27 cellular contexts compared by ENCODE assay signal in genomic region chr12:116804051-116804450, GRCh38.
DNase-seq lines count a peak whose midpoint lies in the region; ATAC-seq and TF ChIP-seq lines count a peak whose summit lies in the region.
"Had no signal": no experiment of that assay in that cellular context is flagged by ENCODE, and none has a peak within 500 bp of the region (broad histone marks: within the 10 kb centered on the region; RNA-seq: fewer than 3 reads in every experiment).

No MANE protein-coding gene starts in this region.

- H3K27me3 Mint-ChIP-seq in naive B cell, result no peaks in the 10 kb centered on the region
- H3K27me3 Mint-ChIP-seq: T-helper 17 cell had no signal

- no peak overlapping the region for H3K4me3 ChIP-seq in BLaER1 treated with 17β-estradiol and CSF1 and Interleukin-3, amounts not matched to agents 10 nM and 100 nM
- H3K4me3 ChIP-seq: HAP-1, Peyer's patch had no signal

- peak overlapping the region in 5 of 11 experiments; percentile 1 to 77 (median 66); a peak in 9 of 22 replicates for H3K9ac ChIP-seq in BLaER1 treated with 17β-estradiol and CSF1 and Interleukin-3, amounts not matched to agents 10 nM and 100 nM
- H3K9ac ChIP-seq: KMS-11, SK-N-SH had no signal

- no peaks in the 10 kb centered on the region for H4K20me1 ChIP-seq in BLaER1 treated with 17β-estradiol and CSF1 and Interleukin-3, amounts not matched to agents 10 nM and 100 nM

- H3K9me3 ChIP-seq in BLaER1 treated with 17β-estradiol and CSF1 and Interleukin-3, amounts not matched to agents 10 nM and 100 nM (replicated peaks in 1 of 11), result peaks cover 10 to 19% (median 14%) of the 10 kb centered on the region in 11 experiments
- peaks cover 13% of the 10 kb centered on the region for H3K9me3 ChIP-seq in KOPT-K1 (ENCODE audit: insufficient read depth, low read length, poor library complexity, severe bottlenecking)
- H3K9me3 ChIP-seq: Caco-2, HAP-1, SK-N-SH had no signal

- H3K27ac ChIP-seq in BLaER1 treated with 17β-estradiol and CSF1 and Interleukin-3, amounts not matched to agents 10 nM and 100 nM, result peak overlapping the region in 7 of 11 experiments; percentile 60 to 95 (median 83); a peak in 15 of 22 replicates
- peak overlapping the region; percentile 66 for H3K27ac ChIP-seq in KOPT-K1 (ENCODE audit: low read depth, low read length, poor library complexity, severe bottlenecking)
- H3K27ac ChIP-seq: C4-2B, KMS-11 had no signal

- peaks cover 32 to 50% (median 48%) of the 10 kb centered on the region in 3 donors for H3K4me1 Mint-ChIP-seq in naive B cell

- peak; percentile 61 for TF ChIP-seq POLR2A in Raji (IDR thresholded peaks at IDR 0.05; ENCODE audit: insufficient read depth, low read depth, low read length)
- no peak for TF ChIP-seq POLR2A in erythroblast (IDR thresholded peaks at IDR 0.05; ENCODE audit: low read length)

- H3K36me3 ChIP-seq in BLaER1 treated with 17β-estradiol and CSF1 and Interleukin-3, amounts not matched to agents 10 nM and 100 nM, result peaks cover 0 to 10% (median under 1%) of the 10 kb centered on the region in 11 experiments; a peak in 4 of 22 replicates
- H3K36me3 ChIP-seq in KOPT-K1 (ENCODE audit: insufficient read depth, low read length), result peaks cover 13% of the 10 kb centered on the region
- H3K36me3 ChIP-seq: Peyer's patch had no signal

- peak overlapping the region in 9 of 11 experiments; percentile 3 to 83 (median 66); a peak in 15 of 22 replicates for H3K4me2 ChIP-seq in BLaER1 treated with 17β-estradiol and CSF1 and Interleukin-3, amounts not matched to agents 10 nM and 100 nM
- H3K4me2 ChIP-seq: KMS-11, SK-N-SH had no signal

- H3K27me3 ChIP-seq in BLaER1 treated with 17β-estradiol and CSF1 and Interleukin-3, amounts not matched to agents 10 nM and 100 nM, result no peaks in the 10 kb centered on the region
- H3K27me3 ChIP-seq: Peyer's patch had no signal

- ATAC-seq in naive B cell (ENCODE audit: low read depth in 2 of 2), result no peak
- ATAC-seq in GM18870 (IDR thresholded peaks at IDR 0.05; ENCODE audit: unreplicated experiment), result no peak
- ATAC-seq in HG03108 (IDR thresholded peaks at IDR 0.05; ENCODE audit: unreplicated experiment), result no peak
- ATAC-seq: CD8-positive, alpha-beta T cell had no signal

- peaks cover 4 to 12% of the 10 kb centered on the region in 2 donors for H3K36me3 Mint-ChIP-seq in naive B cell

- H3K27ac Mint-ChIP-seq in naive B cell, result peak overlapping the region; percentile 94 to 99 (median 98)
- H3K27ac Mint-ChIP-seq: CD8-positive, alpha-beta T cell; HFFc6 had no signal

- H3K4me1 ChIP-seq in BLaER1 treated with 17β-estradiol and CSF1 and Interleukin-3, amounts not matched to agents 10 nM and 100 nM, result peaks cover 12 to 83% (median 58%) of the 10 kb centered on the region in 10 experiments; a peak in 19 of 20 replicates
- H3K4me1 ChIP-seq: Caco-2, HAP-1, Peyer's patch had no signal

- peaks cover 0 to 25% (median 15%) of the 10 kb centered on the region in 7 donors for H3K9me3 Mint-ChIP-seq in naive B cell
- H3K9me3 Mint-ChIP-seq: HFFc6 had no signal

- DNase-seq in naive B cell (no peak), erythroblast (lab: John Stamatoyannopoulos, UW) (no peak), NCI-H146 treated with DMSO at 0.1 percent for 48 hours (lab: John Stamatoyannopoulos, UW; ENCODE audit: unreplicated experiment) (no peak)
- DNase-seq: Caco-2; CD8-positive, alpha-beta T cell; DMS79; GOT3; HFFc6; NCI-H1105; NCI-H146; NCI-H2029; NCI-H2227 treated with DMSO at 0.1 percent for 48 hours; NCI-H510A; NCI-H69; OCI-M1; Peyer's patch; SIG-M5; SK-N-SH; T-helper 17 cell had no signal

- peak overlapping the region in 6 of 8 donors; percentile 60 to 90 (median 76) for H3K4me3 Mint-ChIP-seq in naive B cell
- H3K4me3 Mint-ChIP-seq: CD8-positive, alpha-beta T cell; HFFc6 had no signal
